ENCODE assay signal across 1 cellular context in the genomic region with DNA sequence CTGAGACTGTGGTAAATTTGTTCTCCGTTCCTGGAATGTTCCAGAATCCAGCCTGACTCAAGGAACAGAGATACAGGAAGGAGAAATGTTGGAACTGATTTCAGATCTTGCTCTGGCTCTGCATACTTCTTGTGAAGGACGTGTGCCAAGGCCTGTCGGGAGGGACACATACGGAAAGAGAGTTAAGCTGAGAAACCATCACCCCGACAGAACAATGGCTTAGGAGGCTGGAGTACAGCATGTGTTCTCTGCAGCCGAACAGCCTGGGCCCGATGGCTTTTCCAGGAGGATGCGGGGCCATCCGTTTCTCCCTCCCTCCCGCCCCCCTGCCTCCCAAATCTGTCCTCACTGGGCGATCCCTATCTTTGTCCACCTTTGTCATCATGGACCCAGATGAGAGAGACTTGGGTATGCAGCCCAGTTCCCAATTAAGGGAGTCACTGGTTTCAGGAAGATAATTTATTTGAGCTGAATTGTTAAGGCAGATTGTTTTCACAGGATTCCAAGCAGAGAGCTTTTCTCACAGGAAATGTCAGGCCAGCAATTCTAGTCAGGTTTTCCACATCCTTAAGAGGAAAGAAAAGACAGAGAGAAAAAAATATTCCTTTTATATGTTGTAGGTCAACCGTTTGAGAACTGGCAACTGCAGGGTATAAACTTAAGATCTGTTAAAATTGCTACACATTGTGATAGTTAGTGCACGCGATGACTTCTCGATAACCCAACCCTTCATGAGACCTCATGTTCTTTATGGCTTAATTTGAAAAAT.
TF ChIP-seq lines count a peak whose summit lies in the region.

No MANE protein-coding gene starts in this region.

TF ChIP-seq in IMR-90, 13 proteins besides CTCF, POLR2A, EP300 and RAD21 (continued from another document):
- TF ChIP-seq MAFK (IDR thresholded peaks at IDR 0.05; ENCODE audit: low read depth, low read length) (no peak), SMC3 (IDR thresholded peaks at IDR 0.05; ENCODE audit: low read depth, low read length) (no peak), FOS (IDR thresholded peaks at IDR 0.05; ENCODE audit: low read depth, low read length) (no peak), NFE2L2 (IDR thresholded peaks at IDR 0.05; ENCODE audit: low read depth, low read length) (no peak), MAZ (IDR thresholded peaks at IDR 0.05; ENCODE audit: borderline replicate concordance, low read depth, low read length) (no peak), RFX5 (IDR thresholded peaks at IDR 0.05; ENCODE audit: low read depth, low read length) (no peak)
- TF ChIP-seq, protein P1, sequence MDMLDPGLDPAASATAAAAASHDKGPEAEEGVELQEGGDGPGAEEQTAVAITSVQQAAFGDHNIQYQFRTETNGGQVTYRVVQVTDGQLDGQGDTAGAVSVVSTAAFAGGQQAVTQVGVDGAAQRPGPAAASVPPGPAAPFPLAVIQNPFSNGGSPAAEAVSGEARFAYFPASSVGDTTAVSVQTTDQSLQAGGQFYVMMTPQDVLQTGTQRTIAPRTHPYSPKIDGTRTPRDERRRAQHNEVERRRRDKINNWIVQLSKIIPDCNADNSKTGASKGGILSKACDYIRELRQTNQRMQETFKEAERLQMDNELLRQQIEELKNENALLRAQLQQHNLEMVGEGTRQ (IDR thresholded peaks at IDR 0.05; ENCODE audit: low read depth, low read length) = no peak
